Comparison of ENCODE assay signal across 9 cellular contexts in the genomic region with DNA sequence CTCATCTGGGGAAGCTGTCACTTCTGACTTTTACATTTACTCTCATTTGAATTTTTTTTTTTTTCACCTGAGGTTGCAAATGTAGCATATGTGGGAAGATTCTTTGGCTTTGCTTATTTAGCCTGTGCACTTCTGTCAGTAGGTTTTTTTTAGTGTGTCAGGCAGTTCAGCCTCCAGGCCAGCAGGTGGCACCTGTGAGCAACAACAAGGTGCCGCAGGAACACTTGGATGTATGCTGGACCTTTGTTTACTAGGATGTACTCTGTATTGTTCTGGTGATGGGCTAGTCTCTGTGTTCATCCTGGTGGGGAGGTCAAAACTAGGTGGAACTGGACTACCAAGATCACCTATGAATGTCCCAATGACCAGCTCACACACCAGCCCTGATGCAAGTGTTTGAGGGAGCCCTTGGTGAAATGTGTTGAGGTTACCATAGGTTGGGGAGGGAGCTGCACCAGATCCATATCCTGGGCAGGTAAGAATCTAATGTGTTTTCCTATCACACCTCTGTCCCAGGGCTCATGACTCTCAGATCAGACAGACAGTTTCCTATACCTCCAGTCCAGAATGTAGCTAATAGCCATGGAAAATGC.
DNase-seq lines count a peak whose midpoint lies in the region; ATAC-seq lines count a peak whose summit lies in the region.
"Had no signal": no experiment of that assay in that cellular context is flagged by ENCODE, and none has a peak within 500 bp of the region (broad histone marks: within the 10 kb centered on the region; RNA-seq: fewer than 3 reads in every experiment).

No MANE protein-coding gene starts in this region.

- peak; percentile 80 for ATAC-seq in HG02798 (IDR thresholded peaks at IDR 0.05; ENCODE audit: poor library complexity, unreplicated experiment)
- no peak for ATAC-seq in GM21717 (IDR thresholded peaks at IDR 0.05; ENCODE audit: unreplicated experiment)
- ATAC-seq: activated naive CD4-positive, alpha-beta T cell treated with anti-CD3 and anti-CD28 coated beads, Interleukin-2, amount 50 U/mL, for 72 hours had no signal

- peak; percentile 46 for DNase-seq in activated CD4-positive, alpha-beta T cell treated with anti-CD3 and anti-CD28 coated beads for 48 hours
- DNase-seq in activated CD4-positive, alpha-beta T cell treated with anti-CD3 and anti-CD28 coated beads for 4 hours: no peak
- DNase-seq in SKM-1 treated with dmso at 0.1 percent for 144 hours (lab: John Stamatoyannopoulos, UW; ENCODE audit: unreplicated experiment) (peak; percentile 19), iris pigment epithelial cell (ENCODE audit: low read depth) (peak; percentile 18), NCI-H2029 (lab: John Stamatoyannopoulos, UW) (no peak), NCI-H1930 (lab: John Stamatoyannopoulos, UW) (no peak)

Comparison
In these comparisons a context has a peak if more than half of its experiments do, and no peak if none do; other contexts are left out.
1. DNase-seq: peak in activated CD4-positive, alpha-beta T cell treated with anti-CD3 and anti-CD28 coated beads for 48 hours (single experiment), SKM-1 treated with dmso at 0.1 percent for 144 hours (single experiment) and iris pigment epithelial cell (single experiment); none in activated CD4-positive, alpha-beta T cell treated with anti-CD3 and anti-CD28 coated beads for 4 hours (0 of 2), NCI-H2029 (single experiment) and NCI-H1930 (0 of 2).